ENCODE assay signal across 23 cellular contexts in the genomic region with DNA sequence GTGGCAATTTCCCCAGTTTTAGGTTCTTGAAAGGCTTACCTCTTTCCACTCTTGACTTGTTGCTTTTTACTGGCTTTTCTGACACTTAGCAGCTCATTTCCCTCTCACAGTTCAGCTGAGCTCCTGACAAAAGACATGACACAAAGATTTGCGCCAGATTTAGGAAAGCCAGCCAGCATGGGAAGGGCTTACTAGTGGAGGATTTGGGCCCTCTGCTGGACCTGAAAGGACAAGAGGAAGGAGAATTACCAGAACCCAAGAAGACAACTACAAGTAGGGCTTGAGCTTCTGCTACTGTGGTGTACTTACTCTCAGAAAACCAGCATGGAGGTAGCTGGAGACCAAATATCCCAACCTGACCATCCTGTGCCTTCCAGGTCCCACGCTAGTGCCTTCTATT.
DNase-seq lines count a peak whose midpoint lies in the region; ATAC-seq, FAIRE-seq and TF ChIP-seq lines count a peak whose summit lies in the region.
"Had no signal": no experiment of that assay in that cellular context is flagged by ENCODE, and none has a peak within 500 bp of the region (broad histone marks: within the 10 kb centered on the region; RNA-seq: fewer than 3 reads in every experiment).

No MANE protein-coding gene starts in this region.

- H4K20me1 ChIP-seq in PC-3 (ENCODE audit: low read length) (no peaks in the 10 kb centered on the region), H1 (replicated peaks in 1 of 2; ENCODE audit: control insufficient read depth in 1 of 2, insufficient read depth in 2 of 2, low read length in 2 of 2) (no peaks in the 10 kb centered on the region), osteoblast (ENCODE audit: insufficient read depth, low read length) (no peaks in the 10 kb centered on the region)
- H4K20me1 ChIP-seq: BLaER1 had no signal

- no TSS peak for BruUV-seq in PC-3 (replicated peaks; lab: Mats Ljungman, UMichigan)

- H3K4me2 ChIP-seq in PC-3 (ENCODE audit: low read length) (no peak overlapping the region), H1 (ENCODE audit: insufficient read depth in 1 of 2, low read depth in 2 of 2, low read length in 2 of 2) (no peak overlapping the region), osteoblast (ENCODE audit: insufficient read depth, low read length) (no peak overlapping the region)
- H3K4me2 ChIP-seq: A549, BLaER1 had no signal

- peak in 1 of 2 experiments; percentile 27; a peak in 1 of 4 replicates for TF ChIP-seq RAD21 in H1 (IDR thresholded peaks at IDR 0.05 in 1 of 2, conservative IDR thresholded peaks at IDR 0.05 in 1 of 2; ENCODE audit: low read depth in 2 of 2, low read length in 2 of 2)

- H3K4me3 ChIP-seq in PC-3 (ENCODE audit: low read length) (no peak overlapping the region), H1 (ENCODE audit: extremely low read depth in 1 of 4, insufficient read depth in 2 of 4, low read depth in 3 of 4, low read length in 4 of 4) (no peak overlapping the region), osteoblast (ENCODE audit: insufficient read depth, low read length) (no peak overlapping the region)
- H3K4me3 ChIP-seq: A549, BLaER1, body of pancreas, K562, upper lobe of right lung had no signal

- TF ChIP-seq CTCF in PC-3 (conservative IDR thresholded peaks at IDR 0.05; ENCODE audit: low read depth, low read length): peak; percentile 25; the same call in 1 of the 2 replicates
- no peak for TF ChIP-seq CTCF in H1 (IDR thresholded peaks at IDR 0.05; ENCODE audit: control extremely low read depth in 1 of 3, insufficient read depth in 1 of 3, low read depth in 1 of 3, low read length in 3 of 3)
- no peak for TF ChIP-seq CTCF in osteoblast (IDR thresholded peaks at IDR 0.05; ENCODE audit: extremely low read depth, low read depth, low read length)

- CTCF ChIA-PET in PC-3 (lab: Charles Lee) (no interaction called here), H1 (lab: Charles Lee; ENCODE audit: partially characterized antibody) (interaction anchor here (0.6 to 1.0 kb wide), 2 partner anchors 10 to 111 kb away, joined by 3 read pairs; no protein-coding TSS in a partner anchor)

- POLR2A ChIA-PET in PC-3 (lab: Charles Lee; ENCODE audit: unreplicated experiment): interaction anchor here (0.6 kb wide), 1 partner anchor 245 kb away, joined by 5 read pairs; no protein-coding TSS in a partner anchor
- POLR2A ChIA-PET in H1 (lab: Charles Lee; ENCODE audit: partially characterized antibody): no interaction called here

- no peak overlapping the region for H2BK20ac ChIP-seq in H1 (ENCODE audit: low read length)

- no peaks in the 10 kb centered on the region for H3K23me2 ChIP-seq in H1 (ENCODE audit: low read depth, low read length)

- H2BK120ac ChIP-seq in H1 (replicated peaks; ENCODE audit: low read depth, low read length): no peak overlapping the region

- no peak overlapping the region for H3K9ac ChIP-seq in PC-3 (ENCODE audit: low read length)
- H3K9ac ChIP-seq in H1 (replicated peaks in 1 of 4; ENCODE audit: extremely low read depth in 1 of 4, low read depth in 3 of 4, low read length in 3 of 4): no peak overlapping the region
- H3K9ac ChIP-seq: BLaER1 had no signal

- H3K79me2 ChIP-seq in PC-3 (ENCODE audit: low read length) (no peaks in the 10 kb centered on the region), H1 (ENCODE audit: control insufficient read depth in 1 of 2, insufficient read depth in 2 of 2, low read length in 2 of 2) (no peaks in the 10 kb centered on the region), osteoblast (ENCODE audit: insufficient read depth, low read length) (no peaks in the 10 kb centered on the region)

- H2AFZ ChIP-seq in PC-3 (ENCODE audit: low read length): no peak overlapping the region
- 0 out of 2 replicates have a peak overlapping the region, but pooled peaks have one; percentile 59 for H2AFZ ChIP-seq in H1 (ENCODE audit: low read length)
- H2AFZ ChIP-seq in osteoblast (ENCODE audit: low read length): no peak overlapping the region

- H3K14ac ChIP-seq in H1 (ENCODE audit: insufficient read length): no peak overlapping the region

- TF ChIP-seq POLR2A in H1 (IDR thresholded peaks at IDR 0.05; ENCODE audit: control extremely low read depth in 1 of 2, low read depth in 2 of 2, low read length in 2 of 2): no peak

- WGBS in H1 (ENCODE audit: extremely low coverage in 1 of 2, insufficient coverage in 1 of 2, insufficient read length in 1 of 2, insufficient replicate concordance in 2 of 2, low coverage in 1 of 2, low lambda C conversion rate in 2 of 2, missing lambda C conversion rate in 1 of 2), 2 experiments: 95% methylated on average over 2 of the region's 2 CpGs; no CpG with 5 or more reads in 1 of the 2 experiments

- H3K23ac ChIP-seq in H1 (ENCODE audit: insufficient read length): no peak overlapping the region

- H3F3A ChIP-seq in PC-3 (ENCODE audit: low read length, unreplicated experiment): no peaks in the 10 kb centered on the region

- H3K9me3 ChIP-seq in PC-3 (ENCODE audit: low read length): no peaks in the 10 kb centered on the region
- H3K9me3 ChIP-seq in H1 (ENCODE audit: insufficient read depth in 2 of 2, low read depth in 1 of 2, low read length in 1 of 2): peaks cover 0 to 11% of the 10 kb centered on the region in 2 experiments; a peak in 1 of 4 replicates
- H3K9me3 ChIP-seq in osteoblast (ENCODE audit: low read depth, low read length): no peaks in the 10 kb centered on the region
- H3K9me3 ChIP-seq: A549, body of pancreas, upper lobe of right lung had no signal

- no peak for FAIRE-seq in H1 (lab: Jason Lieb, UNC)
- FAIRE-seq: A549, colon, D721Med, H54, K562 had no signal

- H3K9me2 ChIP-seq in PC-3 (replicated peaks; ENCODE audit: low read length): no peaks in the 10 kb centered on the region

- no peak overlapping the region for H4K5ac ChIP-seq in H1 (ENCODE audit: insufficient read length, low read depth, low read length)

- no peak overlapping the region for H3K56ac ChIP-seq in H1 (replicated peaks; ENCODE audit: insufficient read length, low read depth, low read length)

- no peak overlapping the region for H2BK15ac ChIP-seq in H1 (ENCODE audit: low read length)

- H2BK5ac ChIP-seq in H1 (ENCODE audit: low read depth, low read length): no peak overlapping the region

- H3K79me1 ChIP-seq in H1 (ENCODE audit: low read depth, low read length): no peaks in the 10 kb centered on the region

- TF ChIP-seq EP300 in H1 (IDR thresholded peaks at IDR 0.05; ENCODE audit: borderline replicate concordance in 1 of 2, low read depth in 2 of 2, low read length in 2 of 2): no peak

- ATAC-seq in PC-3 (no peak), HG03175 (IDR thresholded peaks at IDR 0.05; ENCODE audit: unreplicated experiment) (no peak), GM21360 (IDR thresholded peaks at IDR 0.05; ENCODE audit: unreplicated experiment) (no peak)
- ATAC-seq: body of pancreas; effector memory CD8-positive, alpha-beta T cell; K562; left colon; right cardiac atrium; upper lobe of right lung had no signal

- no peaks in the 10 kb centered on the region for H3K27me3 ChIP-seq in PC-3 (ENCODE audit: low read length)
- no peaks in the 10 kb centered on the region for H3K27me3 ChIP-seq in H1 (replicated peaks in 1 of 4; ENCODE audit: control insufficient read depth in 3 of 4, extremely low read depth in 1 of 4, insufficient read depth in 3 of 4, low read length in 3 of 4)
- no peaks in the 10 kb centered on the region for H3K27me3 ChIP-seq in osteoblast (ENCODE audit: insufficient read depth, low read length)
- H3K27me3 ChIP-seq: BLaER1, body of pancreas, upper lobe of right lung had no signal

- intact Hi-C loops in PC-3 (cut with micrococcal nuclease): no loop called here

- H2BK12ac ChIP-seq in H1 (ENCODE audit: low read depth, low read length): no peak overlapping the region

- no peaks in the 10 kb centered on the region for H3K36me3 ChIP-seq in PC-3 (ENCODE audit: low read depth, low read length)
- H3K36me3 ChIP-seq in H1 (ENCODE audit: control insufficient read depth in 2 of 4, insufficient read depth in 4 of 4, low read length in 3 of 4): no peaks in the 10 kb centered on the region; a peak in 1 of 8 replicates
- no peaks in the 10 kb centered on the region for H3K36me3 ChIP-seq in osteoblast (ENCODE audit: insufficient read depth, low read length)
- H3K36me3 ChIP-seq: BLaER1, upper lobe of right lung had no signal

- H4K8ac ChIP-seq in H1 (ENCODE audit: extremely low read depth, insufficient read depth, low read length): no peak overlapping the region

- H3K4me1 ChIP-seq in PC-3 (ENCODE audit: insufficient read depth, low read length) (no peaks in the 10 kb centered on the region), H1 (replicated peaks in 1 of 4; ENCODE audit: control insufficient read depth in 3 of 4, insufficient read depth in 4 of 4, low read length in 3 of 4) (no peaks in the 10 kb centered on the region), osteoblast (ENCODE audit: insufficient read depth, low read length) (no peaks in the 10 kb centered on the region)
- H3K4me1 ChIP-seq: A549, BLaER1, body of pancreas, upper lobe of right lung had no signal

- H3K27ac ChIP-seq in PC-3 (ENCODE audit: low read length) (no peak overlapping the region), H1 (ENCODE audit: low read depth, low read length) (no peak overlapping the region), osteoblast (ENCODE audit: low read depth, low read length) (no peak overlapping the region)
- H3K27ac ChIP-seq: A549, BLaER1, body of pancreas, upper lobe of right lung had no signal

- no peak overlapping the region for H2AK5ac ChIP-seq in H1 (ENCODE audit: low read depth, low read length)

- no peak overlapping the region for H3K4ac ChIP-seq in H1 (replicated peaks; ENCODE audit: insufficient read length, low read depth, low read length)

- DNase-seq in SIG-M5 treated with dmso at 0.1 percent for 504 hours (lab: John Stamatoyannopoulos, UW; ENCODE audit: unreplicated experiment) (peak; percentile 17), SIG-M5 (lab: John Stamatoyannopoulos, UW) (no peak), PC-3 (peak; percentile 9), H1 (ENCODE audit: low read depth in 1 of 2, low spot score in 2 of 2) (no peak), osteoblast (ENCODE audit: insufficient read length, low spot score, missing footprints) (peak; percentile 25)
- no peak for DNase-seq in activated T-cell treated with anti-CD3 and anti-CD28 coated beads, Interleukin-2, amount 50 U/mL, for 1 hour
- DNase-seq: activated naive CD8-positive, alpha-beta T cell treated with anti-CD3 and anti-CD28 coated beads, Interleukin-2, amount 10 ng/mL, durations not matched to agents 7 days and 5 days; body of pancreas; effector memory CD8-positive, alpha-beta T cell; left colon; naive B cell; NCI-H526 treated with DMSO at 0.1 percent for 48 hours; right cardiac atrium; Right ventricle myocardium superior; upper lobe of right lung had no signal

- no peak overlapping the region for H4K91ac ChIP-seq in H1 (replicated peaks; ENCODE audit: insufficient read length, low read length)

- no peak overlapping the region for H3K18ac ChIP-seq in H1 (ENCODE audit: extremely low read depth, low read length)

TF ChIP-seq in H1, 55 proteins besides CTCF, POLR2A, EP300 and RAD21 (continues in another document):
- TF ChIP-seq E2F6 (IDR thresholded peaks at IDR 0.05) (no peak), BRCA1 (IDR thresholded peaks at IDR 0.05; ENCODE audit: low read depth, low read length) (no peak)

Comparison
In these comparisons a context has a peak if more than half of its experiments do, and no peak if none do; other contexts are left out.
1. DNase-seq: peak in SIG-M5 treated with dmso at 0.1 percent for 504 hours (single experiment), PC-3 (single experiment) and osteoblast (single experiment); none in SIG-M5 (single experiment), H1 (0 of 2) and activated T-cell treated with anti-CD3 and anti-CD28 coated beads, Interleukin-2, amount 50 U/mL, for 1 hour (single experiment).